ENCODE assay signal across 2 cellular contexts in genomic region chr9:111352545-111352944, GRCh38.
TF ChIP-seq lines count a peak whose summit lies in the region.

No MANE protein-coding gene starts in this region.

TF ChIP-seq in GM12878, 131 proteins besides CTCF, POLR2A, EP300 and RAD21:
- TF ChIP-seq BCL11A (IDR thresholded peaks at IDR 0.05; ENCODE audit: low read depth, low read length) (no peak), CREB1 (IDR thresholded peaks at IDR 0.05; ENCODE audit: low read depth) (no peak), PBX3 (IDR thresholded peaks at IDR 0.05; ENCODE audit: insufficient replicate concordance, low read depth, low read length) (no peak), NR2F1 (conservative IDR thresholded peaks at IDR 0.05) (no peak), IRF3 (IDR thresholded peaks at IDR 0.05) (no peak), USF1 (IDR thresholded peaks at IDR 0.05; ENCODE audit: borderline replicate concordance, extremely low read length, insufficient read depth, low read depth, low read length) (no peak), ZNF622 (IDR thresholded peaks at IDR 0.05) (no peak), JUNB (IDR thresholded peaks at IDR 0.05) (no peak), YBX1 (IDR thresholded peaks at IDR 0.05) (no peak), TCF3 (IDR thresholded peaks at IDR 0.05; ENCODE audit: borderline replicate concordance, insufficient read depth, low read depth, low read length) (no peak), ATF2 (IDR thresholded peaks at IDR 0.05; ENCODE audit: low read length) (no peak), ZNF24 (IDR thresholded peaks at IDR 0.05) (no peak), HDAC2 (IDR thresholded peaks at IDR 0.05) (no peak), CEBPZ (IDR thresholded peaks at IDR 0.05; ENCODE audit: low read depth, low read length) (no peak), GABPA (IDR thresholded peaks at IDR 0.05; ENCODE audit: low read depth) (no peak), NFXL1 (IDR thresholded peaks at IDR 0.05; ENCODE audit: borderline replicate concordance) (no peak), PAX5 (IDR thresholded peaks at IDR 0.05; ENCODE audit: borderline replicate concordance, low read depth, low read length) (no peak), RB1 (IDR thresholded peaks at IDR 0.05; ENCODE audit: borderline replicate concordance) (no peak), SMAD5 (IDR thresholded peaks at IDR 0.05; ENCODE audit: low read depth) (no peak), HDGF (IDR thresholded peaks at IDR 0.05) (no peak)

TF ChIP-seq in HepG2, 621 proteins besides CTCF, POLR2A, EP300 and RAD21 (continues in another document):
- no peak for TF ChIP-seq ZNF784 (CRISPR knock-in tag; IDR thresholded peaks at IDR 0.05; ENCODE audit: borderline replicate concordance)
- no peak for TF ChIP-seq ZNF674 (CRISPR knock-in tag; IDR thresholded peaks at IDR 0.05; ENCODE audit: low read depth)
- TF ChIP-seq ZBTB14 (CRISPR knock-in tag; IDR thresholded peaks at IDR 0.05): no peak
- no peak for TF ChIP-seq HOXA5 (CRISPR knock-in tag; IDR thresholded peaks at IDR 0.05)
- TF ChIP-seq TARDBP (CRISPR knock-in tag; IDR thresholded peaks at IDR 0.05): peak; percentile 32; the same call in 1 of the 2 replicates
- 0 out of 2 replicates have a peak, but pooled peaks have one; percentile 20 for TF ChIP-seq HDAC1 (CRISPR knock-in tag; IDR thresholded peaks at IDR 0.05)
- no peak for TF ChIP-seq AKAP8 (CRISPR knock-in tag; IDR thresholded peaks at IDR 0.05)
- TF ChIP-seq CC2D1A (CRISPR knock-in tag; IDR thresholded peaks at IDR 0.05): no peak
- TF ChIP-seq ZNF503 (CRISPR knock-in tag; IDR thresholded peaks at IDR 0.05): 0 out of 2 replicates have a peak, but pooled peaks have one; percentile 33
- TF ChIP-seq SIX1 (CRISPR knock-in tag; IDR thresholded peaks at IDR 0.05; ENCODE audit: borderline replicate concordance): peak; percentile 92
- peak; percentile 60; the same call in 1 of the 2 replicates for TF ChIP-seq ELF3 (CRISPR knock-in tag; IDR thresholded peaks at IDR 0.05)
- no peak for TF ChIP-seq AFF4 (CRISPR knock-in tag; IDR thresholded peaks at IDR 0.05)
- TF ChIP-seq ONECUT2 (CRISPR knock-in tag; IDR thresholded peaks at IDR 0.05): peak; percentile 67
- TF ChIP-seq ZSCAN20 (CRISPR knock-in tag; IDR thresholded peaks at IDR 0.05; ENCODE audit: borderline replicate concordance): no peak
- no peak for TF ChIP-seq TEAD3 (CRISPR knock-in tag; optimal IDR thresholded peaks at IDR 0.05; ENCODE audit: borderline replicate concordance)
- TF ChIP-seq ZFP82 (CRISPR knock-in tag; IDR thresholded peaks at IDR 0.05; ENCODE audit: borderline replicate concordance): no peak
- no peak for TF ChIP-seq ARID3A (IDR thresholded peaks at IDR 0.05; ENCODE audit: low read depth, low read length)
- TF ChIP-seq SKIL (CRISPR knock-in tag; IDR thresholded peaks at IDR 0.05; ENCODE audit: borderline replicate concordance): no peak; the same call in 1 of the 2 replicates
- TF ChIP-seq MXD3 (CRISPR knock-in tag; IDR thresholded peaks at IDR 0.05): no peak
- no peak for TF ChIP-seq RNF2 (conservative IDR thresholded peaks at IDR 0.05; ENCODE audit: low read depth)
- no peak for TF ChIP-seq THYN1 (CRISPR knock-in tag; IDR thresholded peaks at IDR 0.05; ENCODE audit: borderline replicate concordance, low read depth)
- TF ChIP-seq ZNF816 (CRISPR knock-in tag; IDR thresholded peaks at IDR 0.05; ENCODE audit: borderline replicate concordance): no peak
- no peak for TF ChIP-seq CSRNP1 (CRISPR knock-in tag; IDR thresholded peaks at IDR 0.05)
- no peak for TF ChIP-seq MLXIP (CRISPR knock-in tag; IDR thresholded peaks at IDR 0.05; ENCODE audit: borderline replicate concordance)
- TF ChIP-seq PCBP1 (IDR thresholded peaks at IDR 0.05; ENCODE audit: borderline replicate concordance, low read depth, low read length): no peak
- TF ChIP-seq ZBTB21 (CRISPR knock-in tag; IDR thresholded peaks at IDR 0.05): no peak
- no peak for TF ChIP-seq KAT2B (IDR thresholded peaks at IDR 0.05; ENCODE audit: borderline replicate concordance, low read depth, low read length)
- no peak for TF ChIP-seq ASH2L (IDR thresholded peaks at IDR 0.05; ENCODE audit: insufficient read length, low read depth, low read length)
- peak; percentile 91 for TF ChIP-seq FOXA3 (CRISPR knock-in tag; IDR thresholded peaks at IDR 0.05)
- no peak for TF ChIP-seq POLR2AphosphoS2 (IDR thresholded peaks at IDR 0.05; ENCODE audit: low read depth, low read length)
- TF ChIP-seq RELA (CRISPR knock-in tag; IDR thresholded peaks at IDR 0.05): no peak
- TF ChIP-seq SNAPC5 (CRISPR knock-in tag; IDR thresholded peaks at IDR 0.05; ENCODE audit: borderline replicate concordance): no peak
- no peak for TF ChIP-seq ZNF564 (CRISPR knock-in tag; IDR thresholded peaks at IDR 0.05)
- no peak for TF ChIP-seq SIN3A (IDR thresholded peaks at IDR 0.05; ENCODE audit: borderline replicate concordance, low read depth, low read length)
- TF ChIP-seq ATF4 (CRISPR knock-in tag; IDR thresholded peaks at IDR 0.05): no peak
- TF ChIP-seq ZBTB1 (CRISPR knock-in tag; IDR thresholded peaks at IDR 0.05; ENCODE audit: borderline replicate concordance): no peak
- no peak for TF ChIP-seq ZNF891 (CRISPR knock-in tag; IDR thresholded peaks at IDR 0.05)
